ENCODE assay signal across 11 cellular contexts in genomic region chr1:149926296-149926695, GRCh38. TPM values are rescaled to one million over a fixed set of nuclear protein-coding genes. Genes with fewer than 3 reads are reported as not detected.
DNase-seq lines count a peak whose midpoint lies in the region; ATAC-seq, FAIRE-seq and TF ChIP-seq lines count a peak whose summit lies in the region.
"Had no signal": no experiment of that assay in that cellular context is flagged by ENCODE, and none has a peak within 500 bp of the region (broad histone marks: within the 10 kb centered on the region; RNA-seq: fewer than 3 reads in every experiment).

No MANE protein-coding gene starts in this region.

- no peak overlapping the region for H2BK12ac ChIP-seq in H1 (ENCODE audit: low read depth, low read length)

- peaks cover 16% of the 10 kb centered on the region for H3F3A ChIP-seq in MM.1S (ENCODE audit: insufficient read depth, low read length)

- H3K9me3 ChIP-seq in CD8-positive, alpha-beta memory T cell (ENCODE audit: low read length): no peaks in the 10 kb centered on the region
- H3K9me3 ChIP-seq in MM.1S (replicated peaks; ENCODE audit: insufficient read depth, low read length): no peaks in the 10 kb centered on the region
- H3K9me3 ChIP-seq in H1 (ENCODE audit: insufficient read depth in 2 of 2, low read depth in 1 of 2, low read length in 1 of 2): no peaks in the 10 kb centered on the region

- H3K23ac ChIP-seq in H1 (ENCODE audit: insufficient read length): no peak overlapping the region

- peak in 1 of 5 donors; percentile 17 for DNase-seq in CD8-positive, alpha-beta memory T cell
- DNase-seq in MM.1S (no peak), H1 (ENCODE audit: low read depth in 1 of 2, low spot score in 2 of 2) (no peak), osteocyte (ENCODE audit: extremely low spot score, unreplicated experiment) (no peak), amniotic stem cell (lab: John Stamatoyannopoulos, UW) (no peak)
- DNase-seq: islet precursor cell, NCI-H1048 had no signal

- H3K9me2 ChIP-seq in MM.1S (replicated peaks; ENCODE audit: insufficient read depth, low read length): no peaks in the 10 kb centered on the region

- TF ChIP-seq CTCF in MM.1S (IDR thresholded peaks at IDR 0.05; ENCODE audit: low read length): no peak
- TF ChIP-seq CTCF in H1 (IDR thresholded peaks at IDR 0.05; ENCODE audit: control extremely low read depth in 1 of 3, insufficient read depth in 1 of 3, low read depth in 1 of 3, low read length in 3 of 3): no peak
- no peak for TF ChIP-seq CTCF in osteocyte (IDR thresholded peaks at IDR 0.05)

- TF ChIP-seq POLR2A in H1 (IDR thresholded peaks at IDR 0.05; ENCODE audit: control extremely low read depth in 1 of 2, low read depth in 2 of 2, low read length in 2 of 2): no peak

- H3K36me3 Mint-ChIP-seq in CD8-positive, alpha-beta memory T cell: peaks cover 27 to 59% (median 33%) of the 10 kb centered on the region in 3 donors
- H3K36me3 Mint-ChIP-seq in osteocyte (ENCODE audit: unreplicated experiment): peaks cover 42% of the 10 kb centered on the region

- no peak for FAIRE-seq in H1 (lab: Jason Lieb, UNC)
- FAIRE-seq: GM18507 had no signal

- H2BK15ac ChIP-seq in H1 (ENCODE audit: low read length): no peak overlapping the region

- H2BK5ac ChIP-seq in H1 (ENCODE audit: low read depth, low read length): no peak overlapping the region

- peaks cover 4 to 8% of the 10 kb centered on the region in 2 donors for H3K27me3 Mint-ChIP-seq in CD8-positive, alpha-beta memory T cell
- no peaks in the 10 kb centered on the region for H3K27me3 Mint-ChIP-seq in osteocyte (ENCODE audit: unreplicated experiment)

- no peak overlapping the region for H2AK5ac ChIP-seq in H1 (ENCODE audit: low read depth, low read length)

- no peak for TF ChIP-seq RAD21 in H1 (IDR thresholded peaks at IDR 0.05 in 1 of 2, conservative IDR thresholded peaks at IDR 0.05 in 1 of 2; ENCODE audit: low read depth in 2 of 2, low read length in 2 of 2)

- no peak overlapping the region for H4K5ac ChIP-seq in H1 (ENCODE audit: insufficient read length, low read depth, low read length)

- peak overlapping the region; percentile 11 for H3K4me3 ChIP-seq in CD8-positive, alpha-beta memory T cell (ENCODE audit: low read length)
- H3K4me3 ChIP-seq in MM.1S (ENCODE audit: low read length): peak overlapping the region; percentile 83
- H3K4me3 ChIP-seq in H1 (ENCODE audit: extremely low read depth in 1 of 4, insufficient read depth in 2 of 4, low read depth in 3 of 4, low read length in 4 of 4): peak overlapping the region in 2 of 4 experiments; percentile 85 to 95; a peak in 4 of 8 replicates

- WGBS in H1 (ENCODE audit: extremely low coverage in 1 of 2, insufficient coverage in 1 of 2, insufficient read length in 1 of 2, insufficient replicate concordance in 2 of 2, low coverage in 1 of 2, low lambda C conversion rate in 2 of 2, missing lambda C conversion rate in 1 of 2), 2 experiments: 92% methylated on average over 9 of the region's 9 CpGs; no CpG with 5 or more reads in 1 of the 2 experiments

- no peak overlapping the region for H2BK20ac ChIP-seq in H1 (ENCODE audit: low read length)

- H3K27ac ChIP-seq in CD8-positive, alpha-beta memory T cell (ENCODE audit: low read depth, low read length): no peak overlapping the region
- no peak overlapping the region for H3K27ac ChIP-seq in MM.1S (ENCODE audit: low read length)
- H3K27ac ChIP-seq in H1 (ENCODE audit: low read depth, low read length): peak overlapping the region; percentile 7; the same call in 1 of the 2 replicates

- no peaks in the 10 kb centered on the region for H3K27me3 ChIP-seq in CD8-positive, alpha-beta memory T cell (ENCODE audit: insufficient read depth, low read length, poor library complexity, severe bottlenecking)
- no peaks in the 10 kb centered on the region for H3K27me3 ChIP-seq in MM.1S (replicated peaks; ENCODE audit: insufficient read depth, low read length)
- no peaks in the 10 kb centered on the region for H3K27me3 ChIP-seq in H1 (replicated peaks in 1 of 4; ENCODE audit: control insufficient read depth in 3 of 4, extremely low read depth in 1 of 4, insufficient read depth in 3 of 4, low read length in 3 of 4)

- POLR2A ChIA-PET in CD8-positive, alpha-beta memory T cell (lab: Charles Lee): no interaction called here
- POLR2A ChIA-PET in H1 (lab: Charles Lee; ENCODE audit: partially characterized antibody): interaction anchor here (1.0 to 1.9 kb wide), 3 partner anchors 10 to 38 kb away, joined by 3 to 7 read pairs (median 5); a partner anchor contains a TSS

- H3K36me3 ChIP-seq in CD8-positive, alpha-beta memory T cell (ENCODE audit: insufficient read depth, low read length): peaks cover 40% of the 10 kb centered on the region
- H3K36me3 ChIP-seq in MM.1S (replicated peaks; ENCODE audit: insufficient read depth, low read length): peaks cover 38% of the 10 kb centered on the region
- peaks cover 19 to 41% (median 39%) of the 10 kb centered on the region in 4 experiments for H3K36me3 ChIP-seq in H1 (ENCODE audit: control insufficient read depth in 2 of 4, insufficient read depth in 4 of 4, low read length in 3 of 4)

- peak overlapping the region; percentile 63 to 97 (median 88) for H3K4me3 Mint-ChIP-seq in CD8-positive, alpha-beta memory T cell
- H3K4me3 Mint-ChIP-seq in osteocyte (ENCODE audit: unreplicated experiment): peak overlapping the region; percentile 95

- H3K79me2 ChIP-seq in MM.1S (ENCODE audit: low read length) (peaks cover 35% of the 10 kb centered on the region), H1 (ENCODE audit: control insufficient read depth in 1 of 2, insufficient read depth in 2 of 2, low read length in 2 of 2) (peaks cover 8 to 28% of the 10 kb centered on the region in 2 experiments)

- H3K18ac ChIP-seq in H1 (ENCODE audit: extremely low read depth, low read length): no peak overlapping the region

- H3K4me2 ChIP-seq in MM.1S (ENCODE audit: low read depth, low read length) (peak overlapping the region; percentile 97), H1 (ENCODE audit: insufficient read depth in 1 of 2, low read depth in 2 of 2, low read length in 2 of 2) (peak overlapping the region; percentile 87 to 90; a peak in 3 of 4 replicates)

- CTCF ChIA-PET in CD8-positive, alpha-beta memory T cell (lab: Charles Lee): no interaction called here
- CTCF ChIA-PET in H1 (lab: Charles Lee; ENCODE audit: partially characterized antibody): interaction anchor here (1.2 kb wide), 1 partner anchor 39 kb away, joined by 3 read pairs; a partner anchor contains a TSS

- H3K4ac ChIP-seq in H1 (replicated peaks; ENCODE audit: insufficient read length, low read depth, low read length): no peak overlapping the region

- peaks cover 5% of the 10 kb centered on the region for H3K79me1 ChIP-seq in H1 (ENCODE audit: low read depth, low read length)

- no peaks in the 10 kb centered on the region for H4K20me1 ChIP-seq in MM.1S (ENCODE audit: insufficient read depth, low read length)
- no peaks in the 10 kb centered on the region for H4K20me1 ChIP-seq in H1 (replicated peaks in 1 of 2; ENCODE audit: control insufficient read depth in 1 of 2, insufficient read depth in 2 of 2, low read length in 2 of 2)

- peak overlapping the region in 6 of 8 donors; percentile 26 to 78 (median 53) for H3K27ac Mint-ChIP-seq in CD8-positive, alpha-beta memory T cell
- no peak overlapping the region for H3K27ac Mint-ChIP-seq in osteocyte (ENCODE audit: unreplicated experiment)

- no peak overlapping the region for H3K9ac ChIP-seq in MM.1S (ENCODE audit: low read length)
- no peak overlapping the region for H3K9ac ChIP-seq in H1 (replicated peaks in 1 of 4; ENCODE audit: extremely low read depth in 1 of 4, low read depth in 3 of 4, low read length in 3 of 4)

- ATAC-seq in GM21447 (IDR thresholded peaks at IDR 0.05; ENCODE audit: unreplicated experiment) (no peak), HG02678 (IDR thresholded peaks at IDR 0.05; ENCODE audit: unreplicated experiment) (no peak), GM18520 (IDR thresholded peaks at IDR 0.05; ENCODE audit: unreplicated experiment) (no peak)

- H4K8ac ChIP-seq in H1 (ENCODE audit: extremely low read depth, insufficient read depth, low read length): peak overlapping the region; percentile 5; the same call in 1 of the 2 replicates

- H2BK120ac ChIP-seq in H1 (replicated peaks; ENCODE audit: low read depth, low read length): no peak overlapping the region

- no peak overlapping the region for H3K56ac ChIP-seq in H1 (replicated peaks; ENCODE audit: insufficient read length, low read depth, low read length)

- peaks cover 5% of the 10 kb centered on the region for H3K23me2 ChIP-seq in H1 (ENCODE audit: low read depth, low read length)

- H3K14ac ChIP-seq in H1 (ENCODE audit: insufficient read length): no peak overlapping the region

- H3K9me3 Mint-ChIP-seq in CD8-positive, alpha-beta memory T cell: no peaks in the 10 kb centered on the region
- no peaks in the 10 kb centered on the region for H3K9me3 Mint-ChIP-seq in osteocyte (ENCODE audit: unreplicated experiment)

- TF ChIP-seq EP300 in H1 (IDR thresholded peaks at IDR 0.05; ENCODE audit: borderline replicate concordance in 1 of 2, low read depth in 2 of 2, low read length in 2 of 2): no peak

- H3K4me1 Mint-ChIP-seq in CD8-positive, alpha-beta memory T cell: peaks cover 40 to 54% (median 41%) of the 10 kb centered on the region in 3 donors
- peaks cover 31% of the 10 kb centered on the region for H3K4me1 Mint-ChIP-seq in osteocyte (ENCODE audit: unreplicated experiment)

- H3K4me1 ChIP-seq in CD8-positive, alpha-beta memory T cell (ENCODE audit: insufficient read depth, low read length): peaks cover 35% of the 10 kb centered on the region
- H3K4me1 ChIP-seq in MM.1S (ENCODE audit: low read length): peaks cover 21% of the 10 kb centered on the region
- H3K4me1 ChIP-seq in H1 (replicated peaks in 1 of 4; ENCODE audit: control insufficient read depth in 3 of 4, insufficient read depth in 4 of 4, low read length in 3 of 4): peaks cover 0 to 8% (median 4%) of the 10 kb centered on the region in 4 experiments; a peak in 4 of 7 replicates

- H4K91ac ChIP-seq in H1 (replicated peaks; ENCODE audit: insufficient read length, low read length): no peak overlapping the region

- no peak overlapping the region for H2AFZ ChIP-seq in MM.1S (ENCODE audit: low read length)
- no peak overlapping the region for H2AFZ ChIP-seq in H1 (ENCODE audit: low read length)

RNA-seq across cellular contexts. Expression of gene SF3B4, which starts 1.3 kb away (rescaled TPM):
- total RNA-seq in CD8-positive, alpha-beta memory T cell: 100 to 1,000 TPM; 111 to 124 TPM
- polyA plus RNA-seq in CD8-positive, alpha-beta memory T cell: 112 TPM
- 119 and 122 TPM in 2 replicates for total RNA-seq in H1 (2021; fragmentation: NEBNext Ultra II Directional; extraction: Animal tissue kit (Norgen Biotek cat#: 25700))
- polyA plus RNA-seq in H1 (2011; rRNA removed): 81.1 and 114 TPM in 2 replicates
- 29.8 TPM for polyA plus RNA-seq in H1 (2011; cell fraction: cytosol; rRNA removed)
- 46.9 TPM for polyA plus RNA-seq in H1 (2011; cell fraction: nucleus; rRNA removed)
- polyA plus RNA-seq in H1 (2012, experiment 1 of 2): 88.9 to 125 TPM (median 103 TPM) in 4 replicates
- polyA plus RNA-seq in H1 (2012, experiment 2 of 2): 140 TPM
- polyA plus RNA-seq in H1 (2013, experiment 1 of 2): 98.2 TPM
- 100 TPM for polyA plus RNA-seq in H1 (2013, experiment 2 of 2)
- 43.8 and 64.2 TPM in 2 replicates for polyA minus RNA-seq in H1 (2011; rRNA and poly(A)+ RNA removed)
- 42.7 TPM for polyA minus RNA-seq in H1 (2011; cell fraction: cytosol; rRNA and poly(A)+ RNA removed)
- polyA minus RNA-seq in H1 (2011; cell fraction: nucleus; rRNA and poly(A)+ RNA removed): 32.3 TPM
- total RNA-seq in osteocyte: 68.1 and 71.9 TPM in 2 replicates

RNA-seq across cellular contexts. Expression of gene SV2A, which starts 8.7 kb away (rescaled TPM):
- total RNA-seq in CD8-positive, alpha-beta memory T cell: 1 to 10 TPM; 5.6 to 6.0 TPM
- polyA plus RNA-seq in CD8-positive, alpha-beta memory T cell: 2.9 TPM
- 51.8 and 52.9 TPM in 2 replicates for total RNA-seq in H1 (2021; fragmentation: NEBNext Ultra II Directional; extraction: Animal tissue kit (Norgen Biotek cat#: 25700))
- 41.8 and 49.0 TPM in 2 replicates for polyA plus RNA-seq in H1 (2011; rRNA removed)
- polyA plus RNA-seq in H1 (2011; cell fraction: cytosol; rRNA removed): 47.9 TPM
- polyA plus RNA-seq in H1 (2011; cell fraction: nucleus; rRNA removed): 54.4 TPM
- polyA plus RNA-seq in H1 (2012, experiment 1 of 2): 53.0 to 56.0 TPM (median 54.0 TPM) in 4 replicates
- 56.3 TPM for polyA plus RNA-seq in H1 (2012, experiment 2 of 2)
- 69.4 TPM for polyA plus RNA-seq in H1 (2013, experiment 1 of 2)
- polyA plus RNA-seq in H1 (2013, experiment 2 of 2): 74.0 TPM
- polyA minus RNA-seq in H1 (2011; rRNA and poly(A)+ RNA removed): 93.1 and 99.8 TPM in 2 replicates
- polyA minus RNA-seq in H1 (2011; cell fraction: cytosol; rRNA and poly(A)+ RNA removed): 34.9 TPM
- 23.6 TPM for polyA minus RNA-seq in H1 (2011; cell fraction: nucleus; rRNA and poly(A)+ RNA removed)
- 16.7 and 16.9 TPM in 2 replicates for total RNA-seq in osteocyte

RNA-seq across cellular contexts. Expression of gene MTMR11, which starts 10.4 kb away (rescaled TPM):
- 1 to 10 TPM; 1.6 to 1.9 TPM for total RNA-seq in CD8-positive, alpha-beta memory T cell
- polyA plus RNA-seq in CD8-positive, alpha-beta memory T cell: 0.14 TPM
- 3.5 and 4.8 TPM in 2 replicates for total RNA-seq in H1 (2021; fragmentation: NEBNext Ultra II Directional; extraction: Animal tissue kit (Norgen Biotek cat#: 25700))
- polyA plus RNA-seq in H1 (2011; rRNA removed): 3.3 and 3.7 TPM in 2 replicates
- polyA plus RNA-seq in H1 (2011; cell fraction: cytosol; rRNA removed): 3.5 TPM
- 23.8 TPM for polyA plus RNA-seq in H1 (2011; cell fraction: nucleus; rRNA removed)
- 2.4 to 3.6 TPM (median 3.1 TPM) in 4 replicates for polyA plus RNA-seq in H1 (2012, experiment 1 of 2)
- polyA plus RNA-seq in H1 (2012, experiment 2 of 2): 1.0 TPM
- 2.4 TPM for polyA plus RNA-seq in H1 (2013, experiment 1 of 2)
- polyA plus RNA-seq in H1 (2013, experiment 2 of 2): 2.1 TPM
- polyA minus RNA-seq in H1 (2011; rRNA and poly(A)+ RNA removed): 5.3 and 6.1 TPM in 2 replicates
- polyA minus RNA-seq in H1 (2011; cell fraction: cytosol; rRNA and poly(A)+ RNA removed): 3.5 TPM
- polyA minus RNA-seq in H1 (2011; cell fraction: nucleus; rRNA and poly(A)+ RNA removed): 7.6 TPM
- 13.5 and 14.8 TPM in 2 replicates for total RNA-seq in osteocyte

RNA-seq across cellular contexts. Expression of gene BOLA1, which starts 26.9 kb away (rescaled TPM):
- total RNA-seq in CD8-positive, alpha-beta memory T cell: 10 to 100 TPM; 27.3 to 28.4 TPM
- 31.6 TPM for polyA plus RNA-seq in CD8-positive, alpha-beta memory T cell
- 8.1 and 13.1 TPM in 2 replicates for total RNA-seq in H1 (2021; fragmentation: NEBNext Ultra II Directional; extraction: Animal tissue kit (Norgen Biotek cat#: 25700))
- 15.4 and 24.6 TPM in 2 replicates for polyA plus RNA-seq in H1 (2011; rRNA removed)
- polyA plus RNA-seq in H1 (2011; cell fraction: cytosol; rRNA removed): 21.2 TPM
- 18.4 TPM for polyA plus RNA-seq in H1 (2011; cell fraction: nucleus; rRNA removed)
- polyA plus RNA-seq in H1 (2012, experiment 1 of 2): 12.6 to 15.9 TPM (median 15.0 TPM) in 4 replicates
- 19.4 TPM for polyA plus RNA-seq in H1 (2012, experiment 2 of 2)
- 9.5 TPM for polyA plus RNA-seq in H1 (2013, experiment 1 of 2)
- 9.5 TPM for polyA plus RNA-seq in H1 (2013, experiment 2 of 2)
- 1.9 and 2.5 TPM in 2 replicates for polyA minus RNA-seq in H1 (2011; rRNA and poly(A)+ RNA removed)
- polyA minus RNA-seq in H1 (2011; cell fraction: cytosol; rRNA and poly(A)+ RNA removed): 4.9 TPM
- 13.0 TPM for polyA minus RNA-seq in H1 (2011; cell fraction: nucleus; rRNA and poly(A)+ RNA removed)
- 12.9 and 13.7 TPM in 2 replicates for total RNA-seq in osteocyte
